ENCODE assay signal across 10 cellular contexts in the genomic region with DNA sequence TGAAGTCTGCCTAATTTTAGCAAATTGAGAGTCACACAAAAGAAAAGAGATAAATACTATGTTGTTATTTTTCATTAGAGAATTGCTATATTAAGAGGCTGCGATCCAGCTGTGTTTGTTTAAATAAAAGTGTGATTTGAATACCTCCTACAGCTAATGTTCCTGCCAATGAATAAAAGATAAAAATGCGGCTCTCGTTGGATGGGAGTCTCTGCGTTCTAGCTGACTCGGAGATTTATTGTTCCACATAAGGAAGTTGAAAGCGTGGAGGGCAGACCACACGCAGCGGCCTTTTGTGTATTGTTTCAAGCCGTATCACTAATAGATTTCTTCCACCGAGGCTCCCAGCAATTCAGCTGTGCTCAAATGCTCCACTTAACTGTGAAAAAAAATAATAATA.
A peak's percentile ranks its signal among the peaks of the same experiment; 100 is the strongest.
DNase-seq lines count a peak whose midpoint lies in the region; ATAC-seq and TF ChIP-seq lines count a peak whose summit lies in the region.
"Had no signal": no experiment of that assay in that cellular context is flagged by ENCODE, and none has a peak within 500 bp of the region (broad histone marks: within the 10 kb centered on the region; RNA-seq: fewer than 3 reads in every experiment).

No MANE protein-coding gene starts in this region.

- H3K4me1 ChIP-seq in H9 (ENCODE audit: insufficient read depth, low read length) (no peaks in the 10 kb centered on the region), MM.1S (ENCODE audit: low read length) (no peaks in the 10 kb centered on the region)

- H4K8ac ChIP-seq in H9 (replicated peaks; ENCODE audit: insufficient read length, low read depth, low read length) = no peak overlapping the region

- no peak overlapping the region for H3K4ac ChIP-seq in H9 (ENCODE audit: low read depth, low read length)

- H3K9me3 ChIP-seq in H9 (ENCODE audit: control insufficient read depth, low read depth, low read length) (no peaks in the 10 kb centered on the region), MM.1S (replicated peaks; ENCODE audit: insufficient read depth, low read length) (no peaks in the 10 kb centered on the region)

- no peak overlapping the region for H2BK20ac ChIP-seq in H9 (ENCODE audit: low read depth, low read length, poor library complexity, severe bottlenecking)

- H4K91ac ChIP-seq in H9 (ENCODE audit: insufficient read length, low read depth, low read length) = no peak overlapping the region

- H3K79me1 ChIP-seq in H9 (ENCODE audit: insufficient read depth, low read depth, low read length, poor library complexity, severe bottlenecking) = no peaks in the 10 kb centered on the region

- H2AFZ ChIP-seq in H9 (ENCODE audit: low read length) (no peak overlapping the region), MM.1S (ENCODE audit: low read length) (no peak overlapping the region)

- H3K9me3 Mint-ChIP-seq in nephron (no peaks in the 10 kb centered on the region), H9 (no peaks in the 10 kb centered on the region)

- in situ Hi-C loops in brain microvascular endothelial cell (cut with HindIII; ENCODE audit: low pct_ligation_motif_present, low sequenced_read_pairs) = no loop called here

- no peaks in the 10 kb centered on the region for H3K36me3 ChIP-seq in brain microvascular endothelial cell (replicated peaks)
- H3K36me3 ChIP-seq in MM.1S (replicated peaks; ENCODE audit: insufficient read depth, low read length) = no peaks in the 10 kb centered on the region

- H4K20me1 ChIP-seq in H9 (ENCODE audit: control insufficient read depth, insufficient read depth, insufficient read length) (no peaks in the 10 kb centered on the region), MM.1S (ENCODE audit: insufficient read depth, low read length) (no peaks in the 10 kb centered on the region)

- H3K4me3 ChIP-seq in brain microvascular endothelial cell (ENCODE audit: low read depth, low read length) (no peak overlapping the region), MM.1S (ENCODE audit: low read length) (no peak overlapping the region)

- H3K9ac ChIP-seq in H9 (ENCODE audit: extremely low read depth, insufficient read length, low read length) (no peak overlapping the region), MM.1S (ENCODE audit: low read length) (no peak overlapping the region)

- no peak overlapping the region for H2AK5ac ChIP-seq in H9 (ENCODE audit: insufficient read length, low read length)

- no peak for ATAC-seq in GM19452 (IDR thresholded peaks at IDR 0.05; ENCODE audit: unreplicated experiment)

- H3K23me2 ChIP-seq in H9 (ENCODE audit: insufficient read length, low read depth, low read length, poor library complexity, severe bottlenecking) = no peaks in the 10 kb centered on the region

- H3K4me2 ChIP-seq in H9 (ENCODE audit: insufficient read depth, insufficient read length, low read length) (no peak overlapping the region), MM.1S (ENCODE audit: low read depth, low read length) (no peak overlapping the region)

- no peaks in the 10 kb centered on the region for H3K27me3 ChIP-seq in brain microvascular endothelial cell (replicated peaks)
- no peaks in the 10 kb centered on the region for H3K27me3 ChIP-seq in H9 (ENCODE audit: insufficient read depth, low read length)
- H3K27me3 ChIP-seq in MM.1S (replicated peaks; ENCODE audit: insufficient read depth, low read length) = no peaks in the 10 kb centered on the region

- H3K9me2 ChIP-seq in MM.1S (replicated peaks; ENCODE audit: insufficient read depth, low read length) = no peaks in the 10 kb centered on the region

- TF ChIP-seq CTCF in brain microvascular endothelial cell (IDR thresholded peaks at IDR 0.05; ENCODE audit: low read depth, low read length, missing control alignments) (no peak), nephron (IDR thresholded peaks at IDR 0.05; ENCODE audit: unreplicated experiment in 3 of 3) (no peak), H9 (conservative IDR thresholded peaks at IDR 0.05) (no peak), MM.1S (IDR thresholded peaks at IDR 0.05; ENCODE audit: low read length) (no peak)

- H2BK15ac ChIP-seq in H9 (ENCODE audit: low read depth, low read length) = no peak overlapping the region

- no peak overlapping the region for H2BK5ac ChIP-seq in H9 (ENCODE audit: insufficient read length, low read length)

- H3K27me3 Mint-ChIP-seq in nephron (ENCODE audit: low read depth) (peaks cover 11% of the 10 kb centered on the region), H9 (ENCODE audit: low read depth) (no peaks in the 10 kb centered on the region)

- no peak overlapping the region for H3K18ac ChIP-seq in H9 (ENCODE audit: insufficient read length, low read depth, low read length)

- no peak overlapping the region for H3K56ac ChIP-seq in H9 (ENCODE audit: insufficient read length, low read depth, low read length)

- H2BK120ac ChIP-seq in H9 (ENCODE audit: low read depth, low read length, poor library complexity, severe bottlenecking) = no peak overlapping the region

- H3K14ac ChIP-seq in H9 (ENCODE audit: insufficient read depth, low read length) = no peak overlapping the region

- no peak overlapping the region for H3T11ph ChIP-seq in H9 (ENCODE audit: low read length)

- no CpG with 5 or more reads among the region's 10 CpGs for WGBS in H9 (ENCODE audit: extremely low coverage, insufficient read length, low lambda C conversion rate)

- H3K27ac Mint-ChIP-seq in nephron (peak overlapping the region; percentile 75 to 92 (median 76)), H9 (no peak overlapping the region)
- H3K27ac Mint-ChIP-seq: CD4-positive, CD25-positive, alpha-beta regulatory T cell had no signal

- H3F3A ChIP-seq in MM.1S (ENCODE audit: insufficient read depth, low read length) = no peaks in the 10 kb centered on the region

- H3K4me3 Mint-ChIP-seq in nephron (no peak overlapping the region), H9 (no peak overlapping the region)
- H3K4me3 Mint-ChIP-seq: CD4-positive, CD25-positive, alpha-beta regulatory T cell had no signal

- no peak overlapping the region for H3K27ac ChIP-seq in brain microvascular endothelial cell
- H3K27ac ChIP-seq in H9 (ENCODE audit: insufficient read length, low read depth, low read length) = no peak overlapping the region
- no peak overlapping the region for H3K27ac ChIP-seq in MM.1S (ENCODE audit: low read length)

- H3K23ac ChIP-seq in H9 (ENCODE audit: insufficient read length, low read depth, low read length) = no peak overlapping the region

- no peak overlapping the region for H2BK12ac ChIP-seq in H9 (ENCODE audit: insufficient read length, low read depth, low read length)

- DNase-seq in DMS79 (lab: John Stamatoyannopoulos, UW) (peak; percentile 92), NCI-H2107 (lab: John Stamatoyannopoulos, UW) (peak; percentile 15), brain microvascular endothelial cell (peak; percentile 31), H9 (no peak), MM.1S (no peak)
- DNase-seq in activated effector memory CD4-positive, alpha-beta T cell treated with anti-CD3 and anti-CD28 coated beads, Interleukin-2, amount 50 U/mL, for 16 hours = no peak
- DNase-seq: CD4-positive, CD25-positive, alpha-beta regulatory T cell; NCI-H226 had no signal

- no peak overlapping the region for H4K5ac ChIP-seq in H9 (ENCODE audit: insufficient read length, low read depth, low read length)

- H3K4me1 Mint-ChIP-seq in nephron (peaks cover 24% of the 10 kb centered on the region), H9 (peaks cover 5 to 9% of the 10 kb centered on the region in 2 experiments)
- H3K4me1 Mint-ChIP-seq: CD4-positive, CD25-positive, alpha-beta regulatory T cell had no signal

- H3K79me2 ChIP-seq in H9 (ENCODE audit: insufficient read depth, low read length) (no peaks in the 10 kb centered on the region), MM.1S (ENCODE audit: low read length) (no peaks in the 10 kb centered on the region)

- H3K36me3 Mint-ChIP-seq in nephron (ENCODE audit: low read depth) = no peaks in the 10 kb centered on the region
- H3K36me3 Mint-ChIP-seq in H9 (ENCODE audit: insufficient read depth in 1 of 3, low read depth in 3 of 3) = no peaks in the 10 kb centered on the region
- H3K36me3 Mint-ChIP-seq: CD4-positive, CD25-positive, alpha-beta regulatory T cell had no signal

Comparison
In these comparisons a context has a peak if more than half of its experiments do, and no peak if none do; other contexts are left out.
1. DNase-seq: peak in DMS79 (single experiment), NCI-H2107 (single experiment) and brain microvascular endothelial cell (single experiment); none in H9 (single experiment), activated effector memory CD4-positive, alpha-beta T cell treated with anti-CD3 and anti-CD28 coated beads, Interleukin-2, amount 50 U/mL, for 16 hours (single experiment) and MM.1S (single experiment).
2. H3K27ac Mint-ChIP-seq: peak in nephron (3 of 3); none in H9 (0 of 3).